1 cellular context compared by ENCODE assay signal in the genomic region with DNA sequence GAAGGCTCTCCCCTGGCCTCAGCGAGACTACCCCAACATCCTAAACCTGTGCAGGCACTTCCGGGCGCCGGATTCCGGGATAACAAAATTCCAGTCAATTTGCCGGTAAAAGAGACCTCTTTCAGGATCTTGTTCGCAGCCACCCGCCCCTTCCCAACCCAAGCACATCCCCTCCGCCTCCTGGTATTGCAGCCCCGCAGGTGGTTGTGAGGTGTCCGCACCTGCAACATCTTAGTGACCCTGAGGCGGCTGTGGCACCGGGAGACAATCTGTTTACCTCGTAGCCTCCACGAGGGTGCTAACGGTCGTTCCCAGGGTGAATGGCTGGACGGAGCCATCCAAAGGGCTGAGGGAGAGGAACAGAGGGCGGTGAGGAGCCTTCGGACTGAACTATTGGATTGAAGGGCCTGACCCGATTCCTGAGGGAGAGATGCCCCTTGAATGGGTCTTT.
A peak's percentile ranks its signal among the peaks of the same experiment; 100 is the strongest.
TF ChIP-seq lines count a peak whose summit lies in the region.

No MANE protein-coding gene starts in this region.

TF ChIP-seq in HEK293, 187 proteins besides CTCF, POLR2A, EP300 and RAD21 (continued from another document):
- TF ChIP-seq, protein P1, sequence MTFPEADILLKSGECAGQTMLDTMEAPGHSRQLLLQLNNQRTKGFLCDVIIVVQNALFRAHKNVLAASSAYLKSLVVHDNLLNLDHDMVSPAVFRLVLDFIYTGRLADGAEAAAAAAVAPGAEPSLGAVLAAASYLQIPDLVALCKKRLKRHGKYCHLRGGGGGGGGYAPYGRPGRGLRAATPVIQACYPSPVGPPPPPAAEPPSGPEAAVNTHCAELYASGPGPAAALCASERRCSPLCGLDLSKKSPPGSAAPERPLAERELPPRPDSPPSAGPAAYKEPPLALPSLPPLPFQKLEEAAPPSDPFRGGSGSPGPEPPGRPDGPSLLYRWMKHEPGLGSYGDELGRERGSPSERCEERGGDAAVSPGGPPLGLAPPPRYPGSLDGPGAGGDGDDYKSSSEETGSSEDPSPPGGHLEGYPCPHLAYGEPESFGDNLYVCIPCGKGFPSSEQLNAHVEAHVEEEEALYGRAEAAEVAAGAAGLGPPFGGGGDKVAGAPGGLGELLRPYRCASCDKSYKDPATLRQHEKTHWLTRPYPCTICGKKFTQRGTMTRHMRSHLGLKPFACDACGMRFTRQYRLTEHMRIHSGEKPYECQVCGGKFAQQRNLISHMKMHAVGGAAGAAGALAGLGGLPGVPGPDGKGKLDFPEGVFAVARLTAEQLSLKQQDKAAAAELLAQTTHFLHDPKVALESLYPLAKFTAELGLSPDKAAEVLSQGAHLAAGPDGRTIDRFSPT (tag by site-specific recombination; IDR thresholded peaks at IDR 0.05) = no peak
- TF ChIP-seq ZEB2 (tag by site-specific recombination; IDR thresholded peaks at IDR 0.05) = peak; percentile 24; the same call in 1 of the 2 replicates
- TF ChIP-seq ZNF707 (tag by site-specific recombination; IDR thresholded peaks at IDR 0.05) = no peak
- TF ChIP-seq, protein P2, sequence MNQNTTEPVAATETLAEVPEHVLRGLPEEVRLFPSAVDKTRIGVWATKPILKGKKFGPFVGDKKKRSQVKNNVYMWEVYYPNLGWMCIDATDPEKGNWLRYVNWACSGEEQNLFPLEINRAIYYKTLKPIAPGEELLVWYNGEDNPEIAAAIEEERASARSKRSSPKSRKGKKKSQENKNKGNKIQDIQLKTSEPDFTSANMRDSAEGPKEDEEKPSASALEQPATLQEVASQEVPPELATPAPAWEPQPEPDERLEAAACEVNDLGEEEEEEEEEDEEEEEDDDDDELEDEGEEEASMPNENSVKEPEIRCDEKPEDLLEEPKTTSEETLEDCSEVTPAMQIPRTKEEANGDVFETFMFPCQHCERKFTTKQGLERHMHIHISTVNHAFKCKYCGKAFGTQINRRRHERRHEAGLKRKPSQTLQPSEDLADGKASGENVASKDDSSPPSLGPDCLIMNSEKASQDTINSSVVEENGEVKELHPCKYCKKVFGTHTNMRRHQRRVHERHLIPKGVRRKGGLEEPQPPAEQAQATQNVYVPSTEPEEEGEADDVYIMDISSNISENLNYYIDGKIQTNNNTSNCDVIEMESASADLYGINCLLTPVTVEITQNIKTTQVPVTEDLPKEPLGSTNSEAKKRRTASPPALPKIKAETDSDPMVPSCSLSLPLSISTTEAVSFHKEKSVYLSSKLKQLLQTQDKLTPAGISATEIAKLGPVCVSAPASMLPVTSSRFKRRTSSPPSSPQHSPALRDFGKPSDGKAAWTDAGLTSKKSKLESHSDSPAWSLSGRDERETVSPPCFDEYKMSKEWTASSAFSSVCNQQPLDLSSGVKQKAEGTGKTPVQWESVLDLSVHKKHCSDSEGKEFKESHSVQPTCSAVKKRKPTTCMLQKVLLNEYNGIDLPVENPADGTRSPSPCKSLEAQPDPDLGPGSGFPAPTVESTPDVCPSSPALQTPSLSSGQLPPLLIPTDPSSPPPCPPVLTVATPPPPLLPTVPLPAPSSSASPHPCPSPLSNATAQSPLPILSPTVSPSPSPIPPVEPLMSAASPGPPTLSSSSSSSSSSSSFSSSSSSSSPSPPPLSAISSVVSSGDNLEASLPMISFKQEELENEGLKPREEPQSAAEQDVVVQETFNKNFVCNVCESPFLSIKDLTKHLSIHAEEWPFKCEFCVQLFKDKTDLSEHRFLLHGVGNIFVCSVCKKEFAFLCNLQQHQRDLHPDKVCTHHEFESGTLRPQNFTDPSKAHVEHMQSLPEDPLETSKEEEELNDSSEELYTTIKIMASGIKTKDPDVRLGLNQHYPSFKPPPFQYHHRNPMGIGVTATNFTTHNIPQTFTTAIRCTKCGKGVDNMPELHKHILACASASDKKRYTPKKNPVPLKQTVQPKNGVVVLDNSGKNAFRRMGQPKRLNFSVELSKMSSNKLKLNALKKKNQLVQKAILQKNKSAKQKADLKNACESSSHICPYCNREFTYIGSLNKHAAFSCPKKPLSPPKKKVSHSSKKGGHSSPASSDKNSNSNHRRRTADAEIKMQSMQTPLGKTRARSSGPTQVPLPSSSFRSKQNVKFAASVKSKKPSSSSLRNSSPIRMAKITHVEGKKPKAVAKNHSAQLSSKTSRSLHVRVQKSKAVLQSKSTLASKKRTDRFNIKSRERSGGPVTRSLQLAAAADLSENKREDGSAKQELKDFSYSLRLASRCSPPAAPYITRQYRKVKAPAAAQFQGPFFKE (tag by site-specific recombination; IDR thresholded peaks at IDR 0.05; ENCODE audit: borderline replicate concordance) = no peak
- TF ChIP-seq, protein P3, sequence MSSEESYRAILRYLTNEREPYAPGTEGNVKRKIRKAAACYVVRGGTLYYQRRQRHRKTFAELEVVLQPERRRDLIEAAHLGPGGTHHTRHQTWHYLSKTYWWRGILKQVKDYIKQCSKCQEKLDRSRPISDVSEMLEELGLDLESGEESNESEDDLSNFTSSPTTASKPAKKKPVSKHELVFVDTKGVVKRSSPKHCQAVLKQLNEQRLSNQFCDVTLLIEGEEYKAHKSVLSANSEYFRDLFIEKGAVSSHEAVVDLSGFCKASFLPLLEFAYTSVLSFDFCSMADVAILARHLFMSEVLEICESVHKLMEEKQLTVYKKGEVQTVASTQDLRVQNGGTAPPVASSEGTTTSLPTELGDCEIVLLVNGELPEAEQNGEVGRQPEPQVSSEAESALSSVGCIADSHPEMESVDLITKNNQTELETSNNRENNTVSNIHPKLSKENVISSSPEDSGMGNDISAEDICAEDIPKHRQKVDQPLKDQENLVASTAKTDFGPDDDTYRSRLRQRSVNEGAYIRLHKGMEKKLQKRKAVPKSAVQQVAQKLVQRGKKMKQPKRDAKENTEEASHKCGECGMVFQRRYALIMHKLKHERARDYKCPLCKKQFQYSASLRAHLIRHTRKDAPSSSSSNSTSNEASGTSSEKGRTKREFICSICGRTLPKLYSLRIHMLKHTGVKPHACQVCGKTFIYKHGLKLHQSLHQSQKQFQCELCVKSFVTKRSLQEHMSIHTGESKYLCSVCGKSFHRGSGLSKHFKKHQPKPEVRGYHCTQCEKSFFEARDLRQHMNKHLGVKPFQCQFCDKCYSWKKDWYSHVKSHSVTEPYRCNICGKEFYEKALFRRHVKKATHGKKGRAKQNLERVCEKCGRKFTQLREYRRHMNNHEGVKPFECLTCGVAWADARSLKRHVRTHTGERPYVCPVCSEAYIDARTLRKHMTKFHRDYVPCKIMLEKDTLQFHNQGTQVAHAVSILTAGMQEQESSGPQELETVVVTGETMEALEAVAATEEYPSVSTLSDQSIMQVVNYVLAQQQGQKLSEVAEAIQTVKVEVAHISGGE (tag by site-specific recombination; conservative IDR thresholded peaks at IDR 0.05; ENCODE audit: low read depth) = 0 out of 2 replicates have a peak, but pooled peaks have one; percentile 7
- TF ChIP-seq ZNF510 (tag by site-specific recombination; IDR thresholded peaks at IDR 0.05; ENCODE audit: insufficient replicate concordance) = no peak
- TF ChIP-seq ZNF76 (tag by site-specific recombination; IDR thresholded peaks at IDR 0.05; ENCODE audit: borderline replicate concordance, low read depth) = no peak
- TF ChIP-seq ZNF585B (tag by site-specific recombination; IDR thresholded peaks at IDR 0.05) = no peak
